ENCODE assay signal across 13 cellular contexts in genomic region chr20:35821807-35822242, GRCh38. TPM values are rescaled to one million over a fixed set of nuclear protein-coding genes. Genes with fewer than 3 reads are reported as not detected.
DNase-seq lines count a peak whose midpoint lies in the region; ATAC-seq and TF ChIP-seq lines count a peak whose summit lies in the region.
"Had no signal": no experiment of that assay in that cellular context is flagged by ENCODE, and none has a peak within 500 bp of the region (broad histone marks: within the 10 kb centered on the region; RNA-seq: fewer than 3 reads in every experiment).

No MANE protein-coding gene starts in this region.

- peak overlapping the region; percentile 75 for H3K27ac ChIP-seq in SJSA1
- peak overlapping the region; percentile 56 to 79 (median 68) for H3K27ac ChIP-seq in gastrocnemius medialis
- H3K27ac ChIP-seq: Peyer's patch had no signal

- peaks cover 53% of the 10 kb centered on the region for H3K36me3 Mint-ChIP-seq in activated T-cell treated with anti-CD3 and anti-CD28 coated beads, Interleukin-2, amount 50 U/mL, for 24 hours (ENCODE audit: low read depth)
- H3K36me3 Mint-ChIP-seq in activated T-cell treated with anti-CD3 and anti-CD28 coated beads, Interleukin-2, amount 50 U/mL, for 4 hours (ENCODE audit: insufficient read depth) = peaks cover 32% of the 10 kb centered on the region

- peaks cover 14% of the 10 kb centered on the region for H3K36me3 ChIP-seq in SJSA1
- H3K36me3 ChIP-seq in gastrocnemius medialis = no peaks in the 10 kb centered on the region
- H3K36me3 ChIP-seq: Peyer's patch had no signal

- TF ChIP-seq POLR2A in gastrocnemius medialis (IDR thresholded peaks at IDR 0.05) = no peak

- H3K27me3 Mint-ChIP-seq in activated T-cell treated with anti-CD3 and anti-CD28 coated beads, Interleukin-2, amount 50 U/mL, for 24 hours = no peaks in the 10 kb centered on the region
- no peaks in the 10 kb centered on the region for H3K27me3 Mint-ChIP-seq in activated T-cell treated with anti-CD3 and anti-CD28 coated beads, Interleukin-2, amount 50 U/mL, for 4 hours (ENCODE audit: low read depth)

- H3K27me3 ChIP-seq in SJSA1 (replicated peaks) (no peaks in the 10 kb centered on the region), gastrocnemius medialis (no peaks in the 10 kb centered on the region)
- H3K27me3 ChIP-seq: Peyer's patch had no signal

- H3K4me1 ChIP-seq in SJSA1 (replicated peaks) = peaks cover 39% of the 10 kb centered on the region
- peaks cover 15 to 29% of the 10 kb centered on the region in 2 donors for H3K4me1 ChIP-seq in gastrocnemius medialis

- H3K4me3 Mint-ChIP-seq in activated T-cell treated with anti-CD3 and anti-CD28 coated beads, Interleukin-2, amount 50 U/mL, for 24 hours = no peak overlapping the region
- H3K4me3 Mint-ChIP-seq in activated T-cell treated with anti-CD3 and anti-CD28 coated beads, Interleukin-2, amount 50 U/mL, for 4 hours = no peak overlapping the region

- no peak for TF ChIP-seq CTCF in fibroblast of mammary gland (conservative IDR thresholded peaks at IDR 0.05; ENCODE audit: control insufficient read depth, insufficient read depth, low read depth, low read length)
- no peak for TF ChIP-seq CTCF in gastrocnemius medialis (IDR thresholded peaks at IDR 0.05 in 4 of 5, conservative IDR thresholded peaks at IDR 0.05 in 1 of 5)

- H3K9me3 Mint-ChIP-seq in activated T-cell treated with anti-CD3 and anti-CD28 coated beads, Interleukin-2, amount 50 U/mL, for 24 hours = no peaks in the 10 kb centered on the region
- H3K9me3 Mint-ChIP-seq in activated T-cell treated with anti-CD3 and anti-CD28 coated beads, Interleukin-2, amount 50 U/mL, for 4 hours = no peaks in the 10 kb centered on the region

- intact Hi-C loops in gastrocnemius medialis (cut with DNase I; ENCODE audit: low total_unique reads) = no loop called here

- peaks cover 36% of the 10 kb centered on the region for H3K4me1 Mint-ChIP-seq in activated T-cell treated with anti-CD3 and anti-CD28 coated beads, Interleukin-2, amount 50 U/mL, for 24 hours (ENCODE audit: low read depth)
- peaks cover 31% of the 10 kb centered on the region for H3K4me1 Mint-ChIP-seq in activated T-cell treated with anti-CD3 and anti-CD28 coated beads, Interleukin-2, amount 50 U/mL, for 4 hours (ENCODE audit: low read depth)

- H3K4me3 ChIP-seq in SJSA1 (no peak overlapping the region), fibroblast of mammary gland (ENCODE audit: control insufficient read depth, low read depth, low read length) (no peak overlapping the region), gastrocnemius medialis (no peak overlapping the region)
- H3K4me3 ChIP-seq: Peyer's patch, skin epidermis had no signal

- no peak for ATAC-seq in activated T-cell treated with anti-CD3 and anti-CD28 coated beads, Interleukin-2, amount 50 U/mL, for 4 hours
- ATAC-seq in gastrocnemius medialis (no peak), HG02938 (IDR thresholded peaks at IDR 0.05; ENCODE audit: unreplicated experiment) (no peak), HG02973 (IDR thresholded peaks at IDR 0.05; ENCODE audit: unreplicated experiment) (no peak)

- in situ Hi-C loops in gastrocnemius medialis (cut with MboI; ENCODE audit: low sequenced_read_pairs in 4 of 4) = no loop called here

- no peaks in the 10 kb centered on the region for H3K9me3 ChIP-seq in SJSA1 (replicated peaks)
- H3K9me3 ChIP-seq in gastrocnemius medialis = no peaks in the 10 kb centered on the region
- H3K9me3 ChIP-seq: Peyer's patch had no signal

- peak overlapping the region; percentile 3 for H3K27ac Mint-ChIP-seq in activated T-cell treated with anti-CD3 and anti-CD28 coated beads, Interleukin-2, amount 50 U/mL, for 24 hours

- no peak for DNase-seq in activated T-cell treated with anti-CD3 and anti-CD28 coated beads, Interleukin-2, amount 50 U/mL, for 24 hours
- no peak for DNase-seq in activated T-cell treated with anti-CD3 and anti-CD28 coated beads, Interleukin-2, amount 50 U/mL, for 4 hours
- DNase-seq in SJSA1 (ENCODE audit: low read depth in 1 of 2, low spot score in 2 of 2) (peak; percentile 56 to 70), fibroblast of mammary gland (ENCODE audit: low read depth) (peak; percentile 83), gastrocnemius medialis (no peak)
- no peak for DNase-seq in stimulated activated CD4-positive, alpha-beta T cell treated with anti-CD3 and anti-CD28 coated beads, Interleukin-15, amount 100 ng/mL, for 24 hours
- DNase-seq: 8988T, kidney, NCI-H1436 treated with DMSO at 0.1 percent for 48 hours, Peyer's patch had no signal

RNA-seq across cellular contexts. Expression of gene PHF20, which starts 50.0 kb away (rescaled TPM):
- total RNA-seq in activated T-cell treated with anti-CD3 and anti-CD28 coated beads, Interleukin-2, amount 50 U/mL, for 4 hours = 10 to 100 TPM; 47.7 to 59.4 (median 48.8) TPM
- 16.7 and 24.1 TPM in 2 replicates for total RNA-seq in SJSA1 (2014; rRNA removed; shearing (Covaris generic))
- total RNA-seq in gastrocnemius medialis = 10 to 100 TPM; 72.6 to 91.9 (median 82.2) TPM

Comparison
In these comparisons a context has a peak if more than half of its experiments do, and no peak if none do; other contexts are left out.
1. DNase-seq: peak in SJSA1 (2 of 2) and fibroblast of mammary gland (single experiment); none in activated T-cell treated with anti-CD3 and anti-CD28 coated beads, Interleukin-2, amount 50 U/mL, for 24 hours (single experiment), activated T-cell treated with anti-CD3 and anti-CD28 coated beads, Interleukin-2, amount 50 U/mL, for 4 hours (single experiment), gastrocnemius medialis (0 of 2) and stimulated activated CD4-positive, alpha-beta T cell treated with anti-CD3 and anti-CD28 coated beads, Interleukin-15, amount 100 ng/mL, for 24 hours (single experiment).